Comparison of ENCODE assay signal across 14 cellular contexts in the genomic region with DNA sequence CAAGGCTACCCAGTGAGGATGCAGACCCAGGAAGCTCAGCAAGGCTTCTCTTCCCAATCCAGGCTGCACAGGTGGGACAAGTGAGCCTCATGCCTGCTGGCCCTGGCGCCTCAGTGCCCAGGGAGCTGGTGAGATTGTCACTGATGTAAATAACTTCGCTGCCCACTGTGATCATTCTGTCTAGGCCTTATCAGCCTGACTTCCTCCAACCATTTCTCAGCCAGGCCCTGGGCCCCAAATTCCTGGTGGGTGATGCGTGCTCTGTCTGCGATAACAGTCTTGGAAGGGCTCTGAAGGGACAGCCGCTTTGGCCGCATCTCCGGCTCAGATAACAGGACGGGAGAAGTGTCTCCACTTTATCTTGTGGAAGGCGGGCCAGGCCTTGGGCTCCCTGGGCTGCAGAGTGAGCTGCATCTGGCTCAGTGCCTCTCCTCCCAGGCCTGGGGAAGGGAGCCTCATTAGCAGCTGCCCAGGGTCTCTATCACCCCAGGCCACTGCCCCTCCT. TPM values are rescaled to one million over a fixed set of nuclear protein-coding genes. Genes with fewer than 3 reads are reported as not detected.
DNase-seq lines count a peak whose midpoint lies in the region; ATAC-seq and TF ChIP-seq lines count a peak whose summit lies in the region.
"Had no signal": no experiment of that assay in that cellular context is flagged by ENCODE, and none has a peak within 500 bp of the region (broad histone marks: within the 10 kb centered on the region; RNA-seq: fewer than 3 reads in every experiment).

No MANE protein-coding gene starts in this region.

- no peak overlapping the region for H3K4me2 ChIP-seq in mesenchymal stem cell (ENCODE audit: low read length, poor library complexity, severe bottlenecking)

- H3K27me3 ChIP-seq in AG04450 (ENCODE audit: control insufficient read depth, insufficient read depth, low read length) = no peaks in the 10 kb centered on the region
- H3K27me3 ChIP-seq in endodermal cell (ENCODE audit: control insufficient read depth, insufficient read depth, low read length, poor library complexity, severe bottlenecking) = no peaks in the 10 kb centered on the region
- H3K27me3 ChIP-seq in mesenchymal stem cell (ENCODE audit: control insufficient read depth in 1 of 2, insufficient read depth in 1 of 2, low read length in 2 of 2) = peaks cover 0 to 14% of the 10 kb centered on the region in 2 experiments
- peaks cover 0 to 7% of the 10 kb centered on the region in 2 donors for H3K27me3 ChIP-seq in naive thymus-derived CD4-positive, alpha-beta T cell (ENCODE audit: control insufficient read depth in 2 of 2, insufficient read depth in 2 of 2, low read length in 2 of 2)

- H4K91ac ChIP-seq in mesenchymal stem cell (ENCODE audit: low read length) = no peak overlapping the region

- peaks cover 18% of the 10 kb centered on the region for H3K27me3 Mint-ChIP-seq in endodermal cell (ENCODE audit: insufficient read depth)
- H3K27me3 Mint-ChIP-seq in naive thymus-derived CD4-positive, alpha-beta T cell = peaks cover 31 to 52% (median 41%) of the 10 kb centered on the region in 5 donors

- no peak overlapping the region for H2BK15ac ChIP-seq in mesenchymal stem cell (ENCODE audit: low read depth, poor library complexity, severe bottlenecking)

- H3K36me3 ChIP-seq in endodermal cell (ENCODE audit: control insufficient read depth, insufficient read depth, low read length) (no peaks in the 10 kb centered on the region), mesenchymal stem cell (ENCODE audit: control insufficient read depth in 1 of 2, insufficient read depth in 2 of 2, low read depth in 1 of 2, low read length in 2 of 2) (peaks cover 0 to 4% of the 10 kb centered on the region in 2 experiments)
- H3K36me3 ChIP-seq in naive thymus-derived CD4-positive, alpha-beta T cell (ENCODE audit: control insufficient read depth in 2 of 3, insufficient read depth in 3 of 3, low read length in 3 of 3) = no peaks in the 10 kb centered on the region

- H3K23ac ChIP-seq in mesenchymal stem cell (ENCODE audit: low read length in 2 of 2) = no peak overlapping the region

- H4K8ac ChIP-seq in mesenchymal stem cell (ENCODE audit: low read length) = no peak overlapping the region

- POLR2A ChIA-PET in AG04450 (lab: Yijun Ruan, JAX) = no interaction called here
- POLR2A ChIA-PET in naive thymus-derived CD4-positive, alpha-beta T cell (lab: Charles Lee) = no interaction called here

- H2BK5ac ChIP-seq in mesenchymal stem cell (ENCODE audit: low read depth, low read length, poor library complexity, severe bottlenecking) = no peak overlapping the region

- no peak overlapping the region for H3K4me3 Mint-ChIP-seq in endodermal cell
- peak overlapping the region in 1 of 10 donors; percentile 16 for H3K4me3 Mint-ChIP-seq in naive thymus-derived CD4-positive, alpha-beta T cell

- ATAC-seq in naive thymus-derived CD4-positive, alpha-beta T cell = no peak
- ATAC-seq in HG03354 (IDR thresholded peaks at IDR 0.05; ENCODE audit: poor library complexity, severe bottlenecking, unreplicated experiment) = no peak
- ATAC-seq: stimulated activated naive CD8-positive, alpha-beta T cell treated with anti-CD3 and anti-CD28 coated beads, Interleukin-15, Interleukin-2, amounts not matched to agents 100 U/mL and 50 U/mL, for 24 hours had no signal

- H3K9me3 Mint-ChIP-seq in endodermal cell = peaks cover 3% of the 10 kb centered on the region
- peaks cover 0 to 10% (median 6%) of the 10 kb centered on the region in 11 donors for H3K9me3 Mint-ChIP-seq in naive thymus-derived CD4-positive, alpha-beta T cell

- peak overlapping the region; percentile 67 for H3K27ac Mint-ChIP-seq in endodermal cell
- no peak overlapping the region for H3K27ac Mint-ChIP-seq in naive thymus-derived CD4-positive, alpha-beta T cell
- H3K27ac Mint-ChIP-seq: naive B cell had no signal

- H3K14ac ChIP-seq in mesenchymal stem cell (ENCODE audit: low read length in 2 of 2) = no peak overlapping the region

- no peak overlapping the region for H2BK120ac ChIP-seq in mesenchymal stem cell (ENCODE audit: low read depth, low read length)

- no peak overlapping the region for H2AK5ac ChIP-seq in mesenchymal stem cell (ENCODE audit: low read length, severe bottlenecking)

- TF ChIP-seq CTCF in AG04450 (IDR thresholded peaks at IDR 0.05; ENCODE audit: low read depth, low read length) (no peak), endodermal cell (conservative IDR thresholded peaks at IDR 0.05) (no peak)

- H3K4me1 ChIP-seq in endodermal cell (ENCODE audit: control insufficient read depth, insufficient read depth, low read length) = peaks cover 9% of the 10 kb centered on the region
- H3K4me1 ChIP-seq in mesenchymal stem cell (ENCODE audit: control insufficient read depth, insufficient read depth, low read depth, low read length) = peaks cover 37% of the 10 kb centered on the region
- peaks cover 0 to 12% of the 10 kb centered on the region in 2 donors for H3K4me1 ChIP-seq in naive thymus-derived CD4-positive, alpha-beta T cell (ENCODE audit: control insufficient read depth in 2 of 2, insufficient read depth in 2 of 2, low read length in 2 of 2)

- peaks cover 41% of the 10 kb centered on the region for H3K4me1 Mint-ChIP-seq in endodermal cell
- peaks cover 22 to 35% (median 30%) of the 10 kb centered on the region in 7 donors for H3K4me1 Mint-ChIP-seq in naive thymus-derived CD4-positive, alpha-beta T cell

- H3K27ac ChIP-seq in AG04450 (ENCODE audit: low read depth, low read length) = peak overlapping the region; percentile 39
- H3K27ac ChIP-seq in endodermal cell (ENCODE audit: low read depth, low read length) = peak overlapping the region; percentile 61
- no peak overlapping the region for H3K27ac ChIP-seq in mesenchymal stem cell (ENCODE audit: low read length, poor library complexity, severe bottlenecking)
- H3K27ac ChIP-seq in naive thymus-derived CD4-positive, alpha-beta T cell (ENCODE audit: low read depth, low read length) = no peak overlapping the region

- H3K4ac ChIP-seq in mesenchymal stem cell (ENCODE audit: low read depth in 1 of 2, low read length in 2 of 2) = no peak overlapping the region

- H3K9ac ChIP-seq in endodermal cell (ENCODE audit: extremely low read depth, low read length, poor library complexity, severe bottlenecking) = no peak overlapping the region
- peak overlapping the region; percentile 81 for H3K9ac ChIP-seq in mesenchymal stem cell (ENCODE audit: low read length)

- peak overlapping the region in 1 of 2 experiments; percentile 44 for H3K18ac ChIP-seq in mesenchymal stem cell (ENCODE audit: low read depth in 1 of 2, low read length in 2 of 2)

- H3K4me3 ChIP-seq in AG04450 (ENCODE audit: low read depth, low read length) (no peak overlapping the region), endodermal cell (ENCODE audit: low read length) (no peak overlapping the region), mesenchymal stem cell (ENCODE audit: insufficient read depth in 1 of 2, low read depth in 1 of 2, low read length in 2 of 2) (peak overlapping the region in 1 of 2 experiments; percentile 68)
- H3K4me3 ChIP-seq in naive thymus-derived CD4-positive, alpha-beta T cell (ENCODE audit: low read length) = no peak overlapping the region

- CTCF ChIA-PET in AG04450 (lab: Charles Lee) = no interaction called here
- CTCF ChIA-PET in naive thymus-derived CD4-positive, alpha-beta T cell (lab: Charles Lee) = no interaction called here

- H2BK12ac ChIP-seq in mesenchymal stem cell (ENCODE audit: low read length in 2 of 2) = peak overlapping the region; percentile 12 to 29

- H3K79me1 ChIP-seq in mesenchymal stem cell (replicated peaks; ENCODE audit: low read length, poor library complexity, severe bottlenecking) = no peaks in the 10 kb centered on the region

- H3K9me3 ChIP-seq in AG04450 (ENCODE audit: control insufficient read depth, insufficient read depth, low read length) (peaks cover 10% of the 10 kb centered on the region), endodermal cell (ENCODE audit: control insufficient read depth, low read length) (peaks cover 5% of the 10 kb centered on the region), mesenchymal stem cell (ENCODE audit: control insufficient read depth, low read length) (peaks cover 7% of the 10 kb centered on the region)
- H3K9me3 ChIP-seq in naive thymus-derived CD4-positive, alpha-beta T cell (ENCODE audit: control insufficient read depth in 2 of 3, low read length in 3 of 3) = no peaks in the 10 kb centered on the region

- WGBS in endodermal cell (ENCODE audit: insufficient coverage in 1 of 2, insufficient read length in 1 of 2), 2 experiments = 30 to 42% methylated on average over 9 of the region's 9 CpGs
- WGBS in mesenchymal stem cell = 22% methylated on average over 9 of the region's 9 CpGs

- DNase-seq in AG04450 (ENCODE audit: low read depth, low spot score) = no peak
- DNase-seq in NCI-H226 = peak; percentile 93
- peak; percentile 87 for DNase-seq in endodermal cell
- DNase-seq in mesenchymal stem cell = peak; percentile 69
- no peak for DNase-seq in anterior cingulate cortex (lab: John Stamatoyannopoulos, UW)
- no peak for DNase-seq in occipital lobe (lab: John Stamatoyannopoulos, UW)
- DNase-seq in naive thymus-derived CD4-positive, alpha-beta T cell = no peak
- DNase-seq: activated CD4-positive, alpha-beta T cell treated with anti-CD3 and anti-CD28 coated beads, Interleukin-2, amount 50 U/mL, for 4 hours; activated naive CD4-positive, alpha-beta T cell treated with anti-CD3 and anti-CD28 coated beads, Interleukin-2, amount 50 U/mL, for 16 hours; hypothalamus; naive B cell; NCI-H446 treated with DMSO at 0.1 percent for 48 hours; stimulated activated naive CD8-positive, alpha-beta T cell treated with anti-CD3 and anti-CD28 coated beads, Interleukin-15, Interleukin-2, amounts not matched to agents 100 U/mL and 50 U/mL, for 24 hours had no signal

- no peak overlapping the region for H2AFZ ChIP-seq in mesenchymal stem cell (ENCODE audit: low read depth, low read length)

- no peaks in the 10 kb centered on the region for H3K36me3 Mint-ChIP-seq in endodermal cell (ENCODE audit: low read depth)
- peaks cover 0 to 5% (median 3%) of the 10 kb centered on the region in 5 donors for H3K36me3 Mint-ChIP-seq in naive thymus-derived CD4-positive, alpha-beta T cell
- H3K36me3 Mint-ChIP-seq: naive B cell had no signal

- intact Hi-C loops in naive thymus-derived CD4-positive, alpha-beta T cell (cut with micrococcal nuclease) = no loop called here

RNA-seq across cellular contexts. Expression of a gene that starts 2.2 kb away (rescaled TPM):
- polyA plus RNA-seq in AG04450 (2011; rRNA removed) = 15.5 and 23.9 TPM in 2 replicates
- 8.4 and 10.4 TPM in 2 replicates for polyA minus RNA-seq in AG04450 (2011; rRNA and poly(A)+ RNA removed)
- 100 to 1,000 TPM in 1 of 2 donors, 10 to 100 TPM in 1; 86.1 to 136 TPM for total RNA-seq in endodermal cell
- 68.2 TPM for polyA plus RNA-seq in endodermal cell (2013, experiment 1 of 2)
- 78.4 TPM for polyA plus RNA-seq in endodermal cell (2013, experiment 2 of 2)
- polyA plus RNA-seq in mesenchymal stem cell (2013, experiment 1 of 2) = 39.0 TPM
- 37.8 TPM for polyA plus RNA-seq in mesenchymal stem cell (2013, experiment 2 of 2)
- 9.4 TPM for total RNA-seq in occipital lobe
- 1 to 10 TPM in 1 of 5 experiments, under 1 TPM in 1, not detected in 3; 0.11 to 1.5 TPM for total RNA-seq in naive thymus-derived CD4-positive, alpha-beta T cell
- polyA plus RNA-seq in naive thymus-derived CD4-positive, alpha-beta T cell = not detected

Comparison
In these comparisons a context has a peak if more than half of its experiments do, and no peak if none do; other contexts are left out.
1. DNase-seq: peak in NCI-H226 (single experiment), endodermal cell (single experiment) and mesenchymal stem cell (single experiment); none in AG04450 (single experiment), anterior cingulate cortex (0 of 58), occipital lobe (single experiment) and naive thymus-derived CD4-positive, alpha-beta T cell (0 of 9).
2. H3K27ac ChIP-seq: peak in AG04450 (single experiment) and endodermal cell (single experiment); none in mesenchymal stem cell (single experiment) and naive thymus-derived CD4-positive, alpha-beta T cell (single experiment).